Comparison of ENCODE assay signal across 12 cellular contexts in genomic region chr15:34334676-34335075, GRCh38. TPM values are rescaled to one million over a fixed set of nuclear protein-coding genes. Genes with fewer than 3 reads are reported as not detected.
DNase-seq lines count a peak whose midpoint lies in the region; ATAC-seq and TF ChIP-seq lines count a peak whose summit lies in the region.
"Had no signal": no experiment of that assay in that cellular context is flagged by ENCODE, and none has a peak within 500 bp of the region (broad histone marks: within the 10 kb centered on the region; RNA-seq: fewer than 3 reads in every experiment).

No MANE protein-coding gene starts in this region.

- no peak overlapping the region for H2BK120ac ChIP-seq in mesenchymal stem cell (ENCODE audit: low read depth, low read length)

- peak overlapping the region; percentile 74 for H3K9ac ChIP-seq in mesenchymal stem cell (ENCODE audit: low read length)

- peak overlapping the region; percentile 88 for H3K4me3 Mint-ChIP-seq in activated naive CD8-positive, alpha-beta T cell treated with anti-CD3 and anti-CD28 coated beads, Interleukin-2, amount 50 U/mL, for 24 hours

- no peak overlapping the region for H3K4me2 ChIP-seq in mesenchymal stem cell (ENCODE audit: low read length, poor library complexity, severe bottlenecking)

- H3K79me2 ChIP-seq in ACC112 (ENCODE audit: control insufficient read depth, insufficient read depth, low read length, unreplicated experiment), result peaks cover 33% of the 10 kb centered on the region

- H3K36me3 ChIP-seq in ACC112 (ENCODE audit: insufficient read depth, low read length) (no peaks in the 10 kb centered on the region), GM06990 (ENCODE audit: control insufficient read depth, insufficient read depth, low read length) (no peaks in the 10 kb centered on the region), mesenchymal stem cell (ENCODE audit: control insufficient read depth in 1 of 2, insufficient read depth in 2 of 2, low read depth in 1 of 2, low read length in 2 of 2) (peaks cover 0 to 12% of the 10 kb centered on the region in 2 experiments)

- H3K4me3 ChIP-seq in ACC112 (ENCODE audit: low read depth, low read length), result peak overlapping the region; percentile 87
- H3K4me3 ChIP-seq in GM06990 (replicated peaks; ENCODE audit: low read depth, low read length), result peak overlapping the region; percentile 95
- H3K4me3 ChIP-seq in mesenchymal stem cell (ENCODE audit: insufficient read depth in 1 of 2, low read depth in 1 of 2, low read length in 2 of 2), result peak overlapping the region in 1 of 2 experiments; percentile 94

- peaks cover 3% of the 10 kb centered on the region for H3K36me3 Mint-ChIP-seq in activated naive CD8-positive, alpha-beta T cell treated with anti-CD3 and anti-CD28 coated beads, Interleukin-2, amount 50 U/mL, for 24 hours (ENCODE audit: low read depth)

- H2AFZ ChIP-seq in ACC112 (ENCODE audit: low read length, unreplicated experiment), result no peak overlapping the region
- H2AFZ ChIP-seq in mesenchymal stem cell (ENCODE audit: low read depth, low read length), result no peak overlapping the region

- H3K9me3 ChIP-seq in mesenchymal stem cell (ENCODE audit: control insufficient read depth, low read length), result no peaks in the 10 kb centered on the region

- peaks cover 80% of the 10 kb centered on the region for H3K4me1 Mint-ChIP-seq in activated naive CD8-positive, alpha-beta T cell treated with anti-CD3 and anti-CD28 coated beads, Interleukin-2, amount 50 U/mL, for 24 hours

- peaks cover 45% of the 10 kb centered on the region for H3K4me1 ChIP-seq in ACC112 (ENCODE audit: control insufficient read depth, insufficient read depth, low read length, unreplicated experiment)
- peaks cover 10% of the 10 kb centered on the region for H3K4me1 ChIP-seq in mesenchymal stem cell (ENCODE audit: control insufficient read depth, insufficient read depth, low read depth, low read length)

- no peak overlapping the region for H3K18ac ChIP-seq in mesenchymal stem cell (ENCODE audit: low read depth in 1 of 2, low read length in 2 of 2)

- no peak overlapping the region for H3K4ac ChIP-seq in mesenchymal stem cell (ENCODE audit: low read depth in 1 of 2, low read length in 2 of 2)

- no peaks in the 10 kb centered on the region for H3K27me3 Mint-ChIP-seq in activated naive CD8-positive, alpha-beta T cell treated with anti-CD3 and anti-CD28 coated beads, Interleukin-2, amount 50 U/mL, for 24 hours

- H3K27ac Mint-ChIP-seq in activated naive CD8-positive, alpha-beta T cell treated with anti-CD3 and anti-CD28 coated beads, Interleukin-2, amount 50 U/mL, for 24 hours, result peak overlapping the region; percentile 93

- DNase-seq in GM06990 (ENCODE audit: extremely low read depth, insufficient read length) (no peak), mesenchymal stem cell (no peak), GM20000 (ENCODE audit: low spot score) (no peak), NAMALWA (ENCODE audit: low spot score) (no peak)
- no peak for DNase-seq in activated naive CD8-positive, alpha-beta T cell treated with anti-CD3 and anti-CD28 coated beads, Interleukin-2, amount 50 U/mL, for 24 hours
- DNase-seq: activated CD8-positive, alpha-beta memory T cell treated with anti-CD3 and anti-CD28 coated beads, Interleukin-2, amount 50 U/mL, for 4 hours; DMS153; NCI-H2171 treated with DMSO at 0.1 percent for 48 hours had no signal

- no peak overlapping the region for H2BK5ac ChIP-seq in mesenchymal stem cell (ENCODE audit: low read depth, low read length, poor library complexity, severe bottlenecking)

- no peak overlapping the region for H2AK5ac ChIP-seq in mesenchymal stem cell (ENCODE audit: low read length, severe bottlenecking)

- H4K91ac ChIP-seq in mesenchymal stem cell (ENCODE audit: low read length), result no peak overlapping the region

- no peaks in the 10 kb centered on the region for H3K27me3 ChIP-seq in ACC112 (ENCODE audit: insufficient read depth, low read length)
- H3K27me3 ChIP-seq in GM06990 (replicated peaks; ENCODE audit: control insufficient read depth, insufficient read depth, low read length), result no peaks in the 10 kb centered on the region
- no peaks in the 10 kb centered on the region for H3K27me3 ChIP-seq in mesenchymal stem cell (ENCODE audit: control insufficient read depth in 1 of 2, insufficient read depth in 1 of 2, low read length in 2 of 2)

- TF ChIP-seq CTCF in GM06990 (IDR thresholded peaks at IDR 0.05; ENCODE audit: insufficient read depth, low read length, poor library complexity, severe bottlenecking), result no peak
- TF ChIP-seq CTCF in GM20000 (IDR thresholded peaks at IDR 0.05; ENCODE audit: extremely low read depth, missing control alignments), result no peak

- H2BK12ac ChIP-seq in mesenchymal stem cell (ENCODE audit: low read length in 2 of 2), result no peak overlapping the region

- no peak overlapping the region for H4K8ac ChIP-seq in mesenchymal stem cell (ENCODE audit: low read length)

- no peak for ATAC-seq in activated naive CD8-positive, alpha-beta T cell treated with anti-CD3 and anti-CD28 coated beads, Interleukin-2, amount 50 U/mL, for 24 hours
- no peak for ATAC-seq in HG03045 (IDR thresholded peaks at IDR 0.05; ENCODE audit: unreplicated experiment)
- no peak for ATAC-seq in HG03280 (IDR thresholded peaks at IDR 0.05; ENCODE audit: unreplicated experiment)

- no peak overlapping the region for H3K23ac ChIP-seq in mesenchymal stem cell (ENCODE audit: low read length in 2 of 2)

- no peak overlapping the region for H2BK15ac ChIP-seq in mesenchymal stem cell (ENCODE audit: low read depth, poor library complexity, severe bottlenecking)

- no peaks in the 10 kb centered on the region for H3K9me3 Mint-ChIP-seq in activated naive CD8-positive, alpha-beta T cell treated with anti-CD3 and anti-CD28 coated beads, Interleukin-2, amount 50 U/mL, for 24 hours

- 84% methylated on average over 3 of the region's 4 CpGs for WGBS in mesenchymal stem cell

- peak overlapping the region; percentile 90 for H3K27ac ChIP-seq in ACC112 (ENCODE audit: low read depth, low read length)
- H3K27ac ChIP-seq in mesenchymal stem cell (ENCODE audit: low read length, poor library complexity, severe bottlenecking), result no peak overlapping the region

- peaks cover 20% of the 10 kb centered on the region for H3K79me1 ChIP-seq in mesenchymal stem cell (replicated peaks; ENCODE audit: low read length, poor library complexity, severe bottlenecking)

- no peak overlapping the region for H3K14ac ChIP-seq in mesenchymal stem cell (ENCODE audit: low read length in 2 of 2)

RNA-seq across cellular contexts. Expression of gene SLC12A6, which starts 2.9 kb away (rescaled TPM):
- 6.1 TPM for polyA plus RNA-seq in mesenchymal stem cell (2013, experiment 1 of 2)
- 5.1 TPM for polyA plus RNA-seq in mesenchymal stem cell (2013, experiment 2 of 2)

RNA-seq across cellular contexts. Expression of gene NOP10, which starts 8.3 kb away (rescaled TPM):
- polyA plus RNA-seq in mesenchymal stem cell (2013, experiment 1 of 2), result 571 TPM
- polyA plus RNA-seq in mesenchymal stem cell (2013, experiment 2 of 2), result 586 TPM

RNA-seq across cellular contexts. Expression of gene NUTM1, which starts 8.4 kb away (rescaled TPM):
- polyA plus RNA-seq in mesenchymal stem cell (2013, experiment 1 of 2), result not detected
- polyA plus RNA-seq in mesenchymal stem cell (2013, experiment 2 of 2), result not detected
- polyA plus RNA-seq: keratinocyte had no signal

RNA-seq across cellular contexts. Expression of gene LPCAT4, which starts 32.3 kb away (rescaled TPM):
- polyA plus RNA-seq in mesenchymal stem cell (2013, experiment 1 of 2), result 31.1 TPM
- polyA plus RNA-seq in mesenchymal stem cell (2013, experiment 2 of 2), result 32.1 TPM
